In the genomic region with DNA sequence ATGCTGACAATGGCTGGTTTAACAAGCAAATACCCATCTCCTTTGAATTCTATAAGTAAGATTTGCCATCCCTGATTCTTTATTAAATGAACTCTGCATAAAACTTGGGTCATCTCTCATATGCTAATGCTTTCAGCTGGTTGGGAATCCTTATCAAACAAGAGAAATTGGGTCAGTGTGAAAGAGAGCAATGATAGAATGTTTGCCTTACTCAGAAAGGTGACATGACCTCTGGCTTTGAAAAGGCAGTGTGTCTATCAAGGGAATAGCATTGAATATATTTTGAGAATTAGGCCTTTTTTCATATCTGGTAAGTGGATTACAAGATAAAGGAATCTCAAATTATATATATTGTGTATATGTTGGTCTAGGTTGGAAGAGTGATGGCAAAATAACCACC, we compare ENCODE assay signal across 34 cellular contexts. TPM values are rescaled to one million over a fixed set of nuclear protein-coding genes. Genes with fewer than 3 reads are reported as not detected.
"Had no signal": no experiment of that assay in that cellular context is flagged by ENCODE, and none has a peak within 500 bp of the region (broad histone marks: within the 10 kb centered on the region; RNA-seq: fewer than 3 reads in every experiment).

No MANE protein-coding gene starts in this region.

- DNase-seq: activated effector memory CD4-positive, alpha-beta T cell treated with anti-CD3 and anti-CD28 coated beads, Interleukin-2, amount 50 U/mL, for 16 hours; activated effector memory CD4-positive, alpha-beta T cell treated with Interleukin-2 at 50 U/mL for 16 hours; activated gamma-delta T cell; activated gamma-delta T cell treated with Interleukin-2 at 50 U/mL for 16 hours; activated naive CD4-positive, alpha-beta T cell; activated naive CD4-positive, alpha-beta T cell treated with anti-CD3 and anti-CD28 coated beads for 36 hours; activated naive CD4-positive, alpha-beta T cell treated with anti-CD3 and anti-CD28 coated beads, Interleukin-2, amount 10 ng/mL, durations not matched to agents 7 days and 5 days; activated naive CD4-positive, alpha-beta T cell treated with anti-CD3 and anti-CD28 coated beads, Interleukin-2, amount 50 U/mL, for 16 hours; activated naive CD4-positive, alpha-beta T cell treated with Interleukin-2 at 50 U/mL for 16 hours; activated naive CD8-positive, alpha-beta T cell treated with anti-CD3 and anti-CD28 coated beads for 36 hours; activated naive CD8-positive, alpha-beta T cell treated with anti-CD3 and anti-CD28 coated beads, Interleukin-2, amount 10 ng/mL, durations not matched to agents 7 days and 5 days; activated naive CD8-positive, alpha-beta T cell treated with anti-CD3 and anti-CD28 coated beads, Interleukin-2, amount 50 U/mL, for 24 hours; activated T-cell treated with anti-CD3 and anti-CD28 coated beads, Interleukin-2, amount 50 U/mL, for 1 hour; activated T-cell treated with anti-CD3 and anti-CD28 coated beads, Interleukin-2, amount 50 U/mL, for 24 hours; activated T-cell treated with anti-CD3 and anti-CD28 coated beads, Interleukin-2, amount 50 U/mL, for 4 hours; activated T-cell treated with anti-CD3 and anti-CD28 coated beads, Interleukin-2, amount 50 U/mL, for 48 hours; activated T-cell treated with anti-CD3 and anti-CD28 coated beads, Interleukin-2, amount 50 U/mL, for 72 hours; adrenal gland; amniotic stem cell; amygdala; anterior cingulate cortex; aorta; body of pancreas; brain microvascular endothelial cell; caudate nucleus; central memory CD4-positive, alpha-beta T cell; cerebellar nuclear complex had no signal

- ATAC-seq: activated naive CD4-positive, alpha-beta T cell treated with anti-CD3 and anti-CD28 coated beads, Interleukin-2, amount 50 U/mL, for 72 hours; activated naive CD8-positive, alpha-beta T cell treated with anti-CD3 and anti-CD28 coated beads, Interleukin-2, amount 50 U/mL, for 24 hours; activated T-cell treated with anti-CD3 and anti-CD28 coated beads, Interleukin-2, amount 50 U/mL, for 4 hours; activated T-cell treated with anti-CD3 and anti-CD28 coated beads, Interleukin-2, amount 50 U/mL, for 72 hours; activated T-helper 17 cell treated with anti-CD3 and anti-CD28 coated beads, Interleukin-2, amount 50 U/mL, for 72 hours; body of pancreas had no signal

RNA-seq across cellular contexts. Expression of gene SLC7A14, which starts 8.7 kb away (rescaled TPM):
- total RNA-seq: activated naive CD4-positive, alpha-beta T cell treated with anti-CD3 and anti-CD28 coated beads for 36 hours; activated naive CD4-positive, alpha-beta T cell treated with anti-CD3 and anti-CD28 coated beads, Interleukin-2, amount 50 U/mL, for 72 hours; activated naive CD8-positive, alpha-beta T cell treated with anti-CD3 and anti-CD28 coated beads for 36 hours; activated naive CD8-positive, alpha-beta T cell treated with anti-CD3 and anti-CD28 coated beads, Interleukin-2, amount 10 ng/mL, durations not matched to agents 7 days and 5 days; activated T-cell treated with anti-CD3 and anti-CD28 coated beads, Interleukin-2, amount 50 U/mL, for 4 hours; activated T-cell treated with anti-CD3 and anti-CD28 coated beads, Interleukin-2, amount 50 U/mL, for 72 hours; activated T-helper 1 cell treated with anti-CD3 and anti-CD28 coated beads, Interleukin-12 subunit alpha, Interleukin-12 subunit beta, Interleukin-2, Interleukin-4 antibody, amounts not matched to agents 30 ng/mL and 10 ng/mL and 1 ng/mL, durations not matched to agents 14 hours and 24 hours and 36 hours; activated T-helper 17 cell treated with anti-CD3 and anti-CD28 coated beads, Interleukin-2, amount 50 U/mL, for 72 hours; activated T-helper 2 cell treated with anti-CD3 and anti-CD28 coated beads, Interferon-gamma antibody, Interleukin-2, Interleukin-4, amounts not matched to agents 10 μg/mL and 5 μg/mL and 100 μg/mL, durations not matched to agents 14 hours and 24 hours and 36 hours; aorta; ascending aorta; cardiac muscle cell; cardiac septum had no signal
